Comparison of ENCODE assay signal across 8 cellular contexts in the genomic region with DNA sequence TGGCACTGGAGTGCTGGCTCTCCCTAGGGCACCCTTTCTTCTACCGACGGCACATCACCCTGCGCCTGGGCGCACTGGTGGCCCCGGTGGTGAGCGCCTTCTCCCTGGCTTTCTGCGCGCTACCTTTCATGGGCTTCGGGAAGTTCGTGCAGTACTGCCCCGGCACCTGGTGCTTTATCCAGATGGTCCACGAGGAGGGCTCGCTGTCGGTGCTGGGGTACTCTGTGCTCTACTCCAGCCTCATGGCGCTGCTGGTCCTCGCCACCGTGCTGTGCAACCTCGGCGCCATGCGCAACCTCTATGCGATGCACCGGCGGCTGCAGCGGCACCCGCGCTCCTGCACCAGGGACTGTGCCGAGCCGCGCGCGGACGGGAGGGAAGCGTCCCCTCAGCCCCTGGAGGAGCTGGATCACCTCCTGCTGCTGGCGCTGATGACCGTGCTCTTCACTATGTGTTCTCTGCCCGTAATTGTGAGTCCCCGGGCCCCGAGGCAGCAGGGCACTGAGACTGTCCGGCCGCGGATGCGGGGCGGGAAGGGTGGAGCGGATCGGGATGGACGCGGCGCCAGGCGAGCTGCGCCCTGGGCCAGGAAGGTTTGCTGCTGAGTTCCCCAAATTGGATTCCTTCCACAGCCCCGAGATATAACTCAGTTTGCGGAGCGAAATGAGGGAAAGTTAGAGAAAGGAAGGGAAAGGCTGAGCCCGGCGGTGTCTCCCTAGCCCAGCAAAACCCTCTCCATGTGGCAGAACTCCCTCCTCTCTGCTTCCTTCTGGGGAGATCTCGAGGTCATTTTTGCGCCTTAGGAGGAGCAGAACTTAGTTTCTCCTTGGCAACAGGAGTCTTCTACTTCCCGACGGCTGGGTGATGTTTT. TPM values are rescaled to one million over a fixed set of nuclear protein-coding genes. Genes with fewer than 3 reads are reported as not detected.
DNase-seq lines count a peak whose midpoint lies in the region; ATAC-seq and TF ChIP-seq lines count a peak whose summit lies in the region.

No MANE protein-coding gene starts in this region.

- TF ChIP-seq EP300 in tibial nerve (IDR thresholded peaks at IDR 0.05): no peak

- no peak overlapping the region for H3K4ac ChIP-seq in mesendoderm (ENCODE audit: low read depth, low read length)

- H3K4me3 Mint-ChIP-seq in activated CD4-positive, alpha-beta T cell treated with anti-CD3 and anti-CD28 coated beads, Interleukin-2, amount 10 ng/mL, durations not matched to agents 7 days and 5 days: peak overlapping the region; percentile 76

- TF ChIP-seq POLR2A in tibial nerve (IDR thresholded peaks at IDR 0.05): no peak

- H3K9me3 Mint-ChIP-seq in activated CD4-positive, alpha-beta T cell treated with anti-CD3 and anti-CD28 coated beads, Interleukin-2, amount 10 ng/mL, durations not matched to agents 7 days and 5 days: no peaks in the 10 kb centered on the region

- H3K4me2 ChIP-seq in mesendoderm (ENCODE audit: low read length): peak overlapping the region; percentile 64

- H3K36me3 ChIP-seq in mesendoderm (ENCODE audit: control insufficient read depth, insufficient read depth, low read length): no peaks in the 10 kb centered on the region
- H3K36me3 ChIP-seq in tibial nerve: no peaks in the 10 kb centered on the region

- no peak overlapping the region for H3K18ac ChIP-seq in mesendoderm (ENCODE audit: low read length)

- no peak overlapping the region for H4K8ac ChIP-seq in mesendoderm (ENCODE audit: low read depth, low read length)

- DNase-seq in activated CD4-positive, alpha-beta T cell treated with anti-CD3 and anti-CD28 coated beads, Interleukin-2, amount 10 ng/mL, durations not matched to agents 7 days and 5 days: no peak
- DNase-seq in activated CD4-positive, alpha-beta T cell treated with anti-CD3 and anti-CD28 coated beads for 1 hour: no peak
- DNase-seq in cardiac fibroblast (ENCODE audit: low read depth in 2 of 2) (peak; percentile 29 to 61), mesendoderm (peak; percentile 31), tibial nerve (ENCODE audit: low spot score in 2 of 2) (no peak), SKM-1 treated with dmso at 0.1 percent for 144 hours (lab: John Stamatoyannopoulos, UW; ENCODE audit: unreplicated experiment) (no peak)

- H3K79me1 ChIP-seq in mesendoderm (ENCODE audit: low read length): no peaks in the 10 kb centered on the region

- no CpG with 5 or more reads among the region's 59 CpGs for WGBS in mesendoderm (ENCODE audit: extremely low coverage, insufficient coverage, low lambda C conversion rate)
- WGBS in tibial nerve, 2 donors: 3% methylated on average over 31 to 56 of the region's 59 CpGs

- H3K79me2 ChIP-seq in mesendoderm (ENCODE audit: control insufficient read depth, insufficient read depth, low read length): no peaks in the 10 kb centered on the region

- H3K9me3 ChIP-seq in tibial nerve: no peaks in the 10 kb centered on the region

- POLR2A ChIA-PET in activated CD4-positive, alpha-beta T cell treated with anti-CD3 and anti-CD28 coated beads, Interleukin-2, amount 10 ng/mL, durations not matched to agents 7 days and 5 days (lab: Charles Lee): no interaction called here

- H3K27ac Mint-ChIP-seq in activated CD4-positive, alpha-beta T cell treated with anti-CD3 and anti-CD28 coated beads, Interleukin-2, amount 10 ng/mL, durations not matched to agents 7 days and 5 days: no peak overlapping the region

- H2BK5ac ChIP-seq in mesendoderm (ENCODE audit: low read length): no peak overlapping the region

- peaks cover 7% of the 10 kb centered on the region for H3K36me3 Mint-ChIP-seq in activated CD4-positive, alpha-beta T cell treated with anti-CD3 and anti-CD28 coated beads, Interleukin-2, amount 10 ng/mL, durations not matched to agents 7 days and 5 days (ENCODE audit: low read depth)

- H3K4me1 Mint-ChIP-seq in activated CD4-positive, alpha-beta T cell treated with anti-CD3 and anti-CD28 coated beads, Interleukin-2, amount 10 ng/mL, durations not matched to agents 7 days and 5 days: peaks cover 46% of the 10 kb centered on the region

- no peak for ATAC-seq in GM18520 (IDR thresholded peaks at IDR 0.05; ENCODE audit: unreplicated experiment)
- ATAC-seq in GM21423 (IDR thresholded peaks at IDR 0.05; ENCODE audit: unreplicated experiment): no peak

- no peak overlapping the region for H2BK120ac ChIP-seq in mesendoderm (ENCODE audit: low read depth, low read length)

- no peak overlapping the region for H2AK5ac ChIP-seq in mesendoderm (ENCODE audit: low read length)

- CTCF ChIA-PET in activated CD4-positive, alpha-beta T cell treated with anti-CD3 and anti-CD28 coated beads, Interleukin-2, amount 10 ng/mL, durations not matched to agents 7 days and 5 days (lab: Charles Lee): interaction anchor here (0.8 kb wide), 1 partner anchor 489 kb away, joined by 3 read pairs; no protein-coding TSS in a partner anchor

- H3K4me3 ChIP-seq in cardiac fibroblast (replicated peaks in 1 of 2; ENCODE audit: low read depth in 2 of 2, low read length in 2 of 2) (peak overlapping the region; percentile 13 to 54), mesendoderm (ENCODE audit: low read length) (peak overlapping the region; percentile 22), tibial nerve (peak overlapping the region; percentile 28 to 57 (median 40))

- peak overlapping the region; percentile 22 for H3K56ac ChIP-seq in mesendoderm (ENCODE audit: low read length)

- TF ChIP-seq CTCF in cardiac fibroblast (IDR thresholded peaks at IDR 0.05; ENCODE audit: low read depth, low read length) (no peak), tibial nerve (IDR thresholded peaks at IDR 0.05) (no peak)

- H3K4me1 ChIP-seq in mesendoderm (ENCODE audit: control insufficient read depth, low read depth, low read length) (no peaks in the 10 kb centered on the region), tibial nerve (peaks cover 0 to 40% (median 3%) of the 10 kb centered on the region in 4 donors)

- H3K9ac ChIP-seq in mesendoderm (ENCODE audit: low read length): peak overlapping the region; percentile 20

- H2BK15ac ChIP-seq in mesendoderm (replicated peaks; ENCODE audit: low read depth): no peak overlapping the region

- H3K27ac ChIP-seq in mesendoderm (ENCODE audit: low read depth, low read length) (no peak overlapping the region), tibial nerve (peak overlapping the region in 2 of 4 donors; percentile 15 to 57)

- H4K5ac ChIP-seq in mesendoderm (ENCODE audit: low read length): no peak overlapping the region

- no peak overlapping the region for H3K23ac ChIP-seq in mesendoderm (ENCODE audit: low read length)

- peaks cover 22% of the 10 kb centered on the region for H3K27me3 ChIP-seq in mesendoderm (ENCODE audit: insufficient read depth, low read length, poor library complexity)
- H3K27me3 ChIP-seq in tibial nerve: peaks cover 0 to 22% of the 10 kb centered on the region in 2 donors

- peaks cover 65% of the 10 kb centered on the region for H3K27me3 Mint-ChIP-seq in activated CD4-positive, alpha-beta T cell treated with anti-CD3 and anti-CD28 coated beads, Interleukin-2, amount 10 ng/mL, durations not matched to agents 7 days and 5 days

RNA-seq across cellular contexts. Expression of a gene that starts 0.9 kb away (rescaled TPM):
- under 1 TPM in 1 of 2 experiments, not detected in 1; 0.07 TPM for total RNA-seq in activated CD4-positive, alpha-beta T cell treated with anti-CD3 and anti-CD28 coated beads, Interleukin-2, amount 10 ng/mL, durations not matched to agents 7 days and 5 days
- 0.03 TPM for polyA plus RNA-seq in mesendoderm (2013, experiment 1 of 2)
- polyA plus RNA-seq in mesendoderm (2013, experiment 2 of 2): 0.01 TPM
- 1 to 10 TPM; 2.7 to 7.4 (median 6.4) TPM for total RNA-seq in tibial nerve

RNA-seq across cellular contexts. Expression of a gene that starts 45.7 kb away (rescaled TPM):
- 10 to 100 TPM; 54.5 to 60.4 TPM for total RNA-seq in activated CD4-positive, alpha-beta T cell treated with anti-CD3 and anti-CD28 coated beads, Interleukin-2, amount 10 ng/mL, durations not matched to agents 7 days and 5 days
- 0.27 TPM for polyA plus RNA-seq in mesendoderm (2013, experiment 1 of 2)
- polyA plus RNA-seq in mesendoderm (2013, experiment 2 of 2): 0.28 TPM
- 10 to 100 TPM in 1 of 4 donors, 1 to 10 TPM in 3; 2.1 to 14.4 (median 4.0) TPM for total RNA-seq in tibial nerve

Comparison
In these comparisons a context has a peak if more than half of its experiments do, and no peak if none do; other contexts are left out.
1. DNase-seq: peak in cardiac fibroblast (2 of 2) and mesendoderm (single experiment); none in activated CD4-positive, alpha-beta T cell treated with anti-CD3 and anti-CD28 coated beads, Interleukin-2, amount 10 ng/mL, durations not matched to agents 7 days and 5 days (single experiment), activated CD4-positive, alpha-beta T cell treated with anti-CD3 and anti-CD28 coated beads for 1 hour (single experiment), tibial nerve (0 of 2) and SKM-1 treated with dmso at 0.1 percent for 144 hours (single experiment).
2. Peak in every context shown above with its lines, with median percentiles within 50 percentile points of each other: H3K4me3 ChIP-seq.